13 cellular contexts compared by ENCODE assay signal in the genomic region with DNA sequence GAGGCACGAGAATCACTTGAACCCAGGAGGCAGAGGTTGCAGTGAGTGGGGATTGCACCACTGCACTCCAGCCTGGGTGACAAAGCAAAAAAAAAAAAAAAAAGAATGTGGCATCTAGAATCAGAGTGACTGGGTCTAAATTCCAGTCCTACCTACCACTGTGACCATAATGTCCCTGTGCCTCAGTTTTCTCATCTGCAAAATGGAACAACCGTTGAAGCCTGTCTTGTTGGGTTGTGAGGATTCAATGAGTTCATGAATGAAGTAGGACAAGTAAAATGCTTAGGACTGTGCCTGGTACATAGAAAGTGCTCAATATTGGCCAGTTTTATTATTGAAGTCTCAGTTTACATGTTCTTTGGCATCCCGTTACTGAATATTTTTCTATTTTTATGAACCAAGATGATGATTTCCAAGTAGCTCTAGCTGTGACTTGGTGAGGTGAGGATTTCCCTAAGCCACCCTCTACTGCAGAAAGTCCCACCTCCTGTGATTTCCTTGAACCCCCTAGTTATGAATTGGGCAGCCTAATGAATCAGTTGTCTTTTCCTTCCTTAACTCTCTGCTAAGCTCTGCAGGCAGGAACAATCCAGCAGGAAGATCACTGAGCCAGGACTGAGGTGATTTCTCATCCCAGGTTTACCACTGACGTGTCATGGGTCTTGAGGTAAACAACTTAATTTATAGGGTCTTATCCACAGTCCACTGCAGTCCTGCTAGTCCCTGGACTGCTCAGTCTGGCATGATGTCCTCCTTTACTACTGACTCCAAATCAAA. TPM values are rescaled to one million over a fixed set of nuclear protein-coding genes. Genes with fewer than 3 reads are reported as not detected.
DNase-seq lines count a peak whose midpoint lies in the region; ATAC-seq and TF ChIP-seq lines count a peak whose summit lies in the region.
"Had no signal": no experiment of that assay in that cellular context is flagged by ENCODE, and none has a peak within 500 bp of the region (broad histone marks: within the 10 kb centered on the region; RNA-seq: fewer than 3 reads in every experiment).

No MANE protein-coding gene starts in this region.

- H3K27me3 Mint-ChIP-seq in HFFc6 (ENCODE audit: insufficient read depth) = no peaks in the 10 kb centered on the region
- H3K27me3 Mint-ChIP-seq: stimulated activated memory B cell treated with anti-CD40 and anti-IgM and Interleukin-4, amounts not matched to agents 10 μg/mL and 1 μg/mL and 100 μg/mL, for 72 hours had no signal

- no peak for TF ChIP-seq POLR2A in breast epithelium (IDR thresholded peaks at IDR 0.05)

- H3K27me3 ChIP-seq in breast epithelium = no peaks in the 10 kb centered on the region
- H3K27me3 ChIP-seq in lower lobe of right lung (ENCODE audit: low read depth) = no peaks in the 10 kb centered on the region
- no peaks in the 10 kb centered on the region for H3K27me3 ChIP-seq in thoracic aorta (replicated peaks; ENCODE audit: insufficient read depth)
- H3K27me3 ChIP-seq: colonic mucosa had no signal

- TF ChIP-seq CTCF in HFFc6 (IDR thresholded peaks at IDR 0.05) (no peak), breast epithelium (IDR thresholded peaks at IDR 0.05) (no peak), lower lobe of right lung (IDR thresholded peaks at IDR 0.05) (no peak), thoracic aorta (IDR thresholded peaks at IDR 0.05) (no peak)

- no peak overlapping the region for H3K4me3 Mint-ChIP-seq in HFFc6
- H3K4me3 Mint-ChIP-seq: stimulated activated memory B cell treated with anti-CD40 and anti-IgM and Interleukin-4, amounts not matched to agents 10 μg/mL and 1 μg/mL and 100 μg/mL, for 72 hours had no signal

- H3K9me3 Mint-ChIP-seq in HFFc6 = no peaks in the 10 kb centered on the region
- H3K9me3 Mint-ChIP-seq: stimulated activated memory B cell treated with anti-CD40 and anti-IgM and Interleukin-4, amounts not matched to agents 10 μg/mL and 1 μg/mL and 100 μg/mL, for 72 hours had no signal

- H3K27ac ChIP-seq in breast epithelium = peak overlapping the region; percentile 86 to 89
- H3K27ac ChIP-seq in lower lobe of right lung = peak overlapping the region; percentile 76
- peak overlapping the region; percentile 45 to 77 for H3K27ac ChIP-seq in thoracic aorta
- H3K27ac ChIP-seq: colonic mucosa had no signal

- H3K36me3 Mint-ChIP-seq in HFFc6 (ENCODE audit: low read depth) = peaks cover 41% of the 10 kb centered on the region

- ATAC-seq in lower lobe of right lung (no peak), thoracic aorta (ENCODE audit: insufficient number of reproducible peaks, low FRiP score, low read depth) (no peak), HG03196 (IDR thresholded peaks at IDR 0.05; ENCODE audit: unreplicated experiment) (no peak), GM19035 (IDR thresholded peaks at IDR 0.05; ENCODE audit: unreplicated experiment) (no peak)
- ATAC-seq: stimulated activated memory B cell treated with anti-CD40 and anti-IgM and Interleukin-4, amounts not matched to agents 10 μg/mL and 1 μg/mL and 100 μg/mL, for 72 hours had no signal

- H3K9me3 ChIP-seq in breast epithelium (no peaks in the 10 kb centered on the region), lower lobe of right lung (no peaks in the 10 kb centered on the region), thoracic aorta (no peaks in the 10 kb centered on the region)
- H3K9me3 ChIP-seq: colonic mucosa had no signal

- intact Hi-C loops in breast epithelium (cut with DNase I; ENCODE audit: low total_unique reads) (no loop called here), lower lobe of right lung (cut with DNase I) (no loop called here)

- peak overlapping the region; percentile 96 for H3K27ac Mint-ChIP-seq in HFFc6
- H3K27ac Mint-ChIP-seq: stimulated activated memory B cell treated with anti-CD40 and anti-IgM and Interleukin-4, amounts not matched to agents 10 μg/mL and 1 μg/mL and 100 μg/mL, for 72 hours had no signal

- H3K4me3 ChIP-seq in breast epithelium = no peak overlapping the region
- no peak overlapping the region for H3K4me3 ChIP-seq in lower lobe of right lung
- H3K4me3 ChIP-seq in thoracic aorta = no peak overlapping the region
- H3K4me3 ChIP-seq: colonic mucosa had no signal

- H3K4me1 ChIP-seq in breast epithelium (no peaks in the 10 kb centered on the region), lower lobe of right lung (peaks cover 9% of the 10 kb centered on the region), thoracic aorta (ENCODE audit: control insufficient read depth in 1 of 2, low read depth in 2 of 2) (peaks cover 3 to 16% of the 10 kb centered on the region in 2 donors)
- H3K4me1 ChIP-seq: colonic mucosa had no signal

- peaks cover 43% of the 10 kb centered on the region for H3K4me1 Mint-ChIP-seq in HFFc6 (ENCODE audit: low read depth)
- H3K4me1 Mint-ChIP-seq: stimulated activated memory B cell treated with anti-CD40 and anti-IgM and Interleukin-4, amounts not matched to agents 10 μg/mL and 1 μg/mL and 100 μg/mL, for 72 hours had no signal

- DNase-seq in HFFc6 = no peak
- DNase-seq in breast epithelium (ENCODE audit: low spot score in 2 of 2) = peak in 1 of 2 donors; percentile 15
- DNase-seq in lower lobe of right lung = no peak
- no peak for DNase-seq in thoracic aorta (ENCODE audit: low spot score)
- no peak for DNase-seq in DMS79 treated with DMSO at 0.1 percent for 48 hours (lab: John Stamatoyannopoulos, UW)
- DNase-seq: activated CD4-positive, CD25-positive, alpha-beta regulatory T cell; colonic mucosa; NCI-H2171 treated with DMSO at 0.1 percent for 48 hours; stimulated activated CD4-positive, alpha-beta T cell treated with anti-CD3 and anti-CD28 coated beads, Interleukin-4, amount 100 ng/mL, for 24 hours had no signal

- H3K36me3 ChIP-seq in breast epithelium (no peaks in the 10 kb centered on the region), lower lobe of right lung (peaks cover 32% of the 10 kb centered on the region), thoracic aorta (peaks cover 21% of the 10 kb centered on the region)
- H3K36me3 ChIP-seq: colonic mucosa had no signal

RNA-seq across cellular contexts. Expression of gene MEAF6, which starts 18.9 kb away (rescaled TPM):
- 10 to 100 TPM; 52.6 to 63.8 (median 56.9) TPM for total RNA-seq in HFFc6 (2021; fragmentation: NEBNext Ultra II Directional; extraction: Animal tissue kit (Norgen Biotek cat#: 25700))
- total RNA-seq in breast epithelium (100 to 1,000 TPM in 1 of 3 donors, 10 to 100 TPM in 2; 78.2 to 140 (median 87.2) TPM), lower lobe of right lung (59.5 TPM), thoracic aorta (10 to 100 TPM; 43.9 to 68.8 TPM)

RNA-seq across cellular contexts. Expression of gene SNIP1, which starts 20.6 kb away (rescaled TPM):
- 10 to 100 TPM; 15.7 to 19.3 (median 18.0) TPM for total RNA-seq in HFFc6 (2021; fragmentation: NEBNext Ultra II Directional; extraction: Animal tissue kit (Norgen Biotek cat#: 25700))
- total RNA-seq in breast epithelium (10 to 100 TPM; 11.4 to 22.7 (median 14.7) TPM), lower lobe of right lung (13.9 TPM), thoracic aorta (10 to 100 TPM; 12.3 to 26.2 TPM)

RNA-seq across cellular contexts. Expression of gene DNALI1, which starts 23.2 kb away (rescaled TPM):
- 1 to 10 TPM; 1.3 to 2.4 (median 1.9) TPM for total RNA-seq in HFFc6 (2021; fragmentation: NEBNext Ultra II Directional; extraction: Animal tissue kit (Norgen Biotek cat#: 25700))
- total RNA-seq in breast epithelium = 10 to 100 TPM in 2 of 3 donors, 1 to 10 TPM in 1; 4.6 to 29.4 (median 20.6) TPM
- 28.1 TPM for total RNA-seq in lower lobe of right lung
- total RNA-seq in thoracic aorta = 1 to 10 TPM; 2.6 to 6.5 TPM
- total RNA-seq: HT1080 had no signal

RNA-seq across cellular contexts. Expression of gene ZC3H12A, which starts 59.1 kb away (rescaled TPM):
- total RNA-seq in HFFc6 (2021; fragmentation: NEBNext Ultra II Directional; extraction: Animal tissue kit (Norgen Biotek cat#: 25700)) = 1 to 10 TPM; 5.6 to 7.0 (median 6.3) TPM
- total RNA-seq in breast epithelium (10 to 100 TPM in 2 of 3 donors, 1 to 10 TPM in 1; 5.8 to 82.8 (median 76.7) TPM), lower lobe of right lung (12.8 TPM), thoracic aorta (10 to 100 TPM; 22.1 to 32.4 TPM)
